Comparison of ENCODE assay signal across 11 cellular contexts in the genomic region with DNA sequence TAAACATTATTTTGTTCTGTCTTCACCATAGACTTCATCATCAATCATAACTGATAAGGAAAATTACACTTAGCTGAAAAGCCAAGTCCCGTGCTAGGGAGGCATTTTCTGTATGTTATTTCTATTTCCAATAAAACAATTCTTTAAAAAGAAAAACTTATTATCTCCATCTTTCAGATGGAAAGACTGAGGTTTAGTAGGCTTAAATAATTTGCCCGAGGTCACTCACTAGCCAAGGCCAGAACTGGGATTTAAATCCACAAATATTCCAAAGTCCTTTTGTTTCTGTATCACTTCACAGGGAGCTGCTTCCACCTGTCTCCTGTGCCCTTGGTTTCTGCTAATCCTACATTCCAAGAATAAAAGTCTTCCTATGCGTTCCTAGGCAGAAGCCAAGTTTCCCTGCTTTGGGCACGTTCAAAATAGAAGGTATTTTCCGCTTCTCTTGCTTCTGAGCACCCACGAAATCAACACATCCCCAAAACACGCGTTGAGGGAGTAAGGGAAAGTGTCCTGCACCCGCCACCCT. TPM values are rescaled to one million over a fixed set of nuclear protein-coding genes. Genes with fewer than 3 reads are reported as not detected.
DNase-seq lines count a peak whose midpoint lies in the region; ATAC-seq, FAIRE-seq and TF ChIP-seq lines count a peak whose summit lies in the region.
"Had no signal": no experiment of that assay in that cellular context is flagged by ENCODE, and none has a peak within 500 bp of the region (broad histone marks: within the 10 kb centered on the region; RNA-seq: fewer than 3 reads in every experiment).

No MANE protein-coding gene starts in this region.

- H3K4me3 Mint-ChIP-seq in CD14-positive monocyte: peak overlapping the region; percentile 96 to 100
- peak overlapping the region in 1 of 10 donors; percentile 65 for H3K4me3 Mint-ChIP-seq in naive thymus-derived CD8-positive, alpha-beta T cell
- no peak overlapping the region for H3K4me3 Mint-ChIP-seq in activated CD4-positive, alpha-beta T cell treated with anti-CD3 and anti-CD28 coated beads, Interleukin-2, amount 10 ng/mL, durations not matched to agents 24 days and 14 days
- H3K4me3 Mint-ChIP-seq: CD4-positive, CD25-positive, alpha-beta regulatory T cell had no signal

- peak overlapping the region; percentile 72 for H3K9ac ChIP-seq in PC-3 (ENCODE audit: low read length)

- H4K20me1 ChIP-seq in PC-3 (ENCODE audit: low read length): no peaks in the 10 kb centered on the region

- intact Hi-C loops in CD14-positive monocyte (cut with micrococcal nuclease): loop anchor here (5.0 to 10.0 kb wide), 3 partner anchors 38 to 52 kb away; a partner anchor contains a TSS
- intact Hi-C loops in PC-3 (cut with micrococcal nuclease): loop anchor here (2.0 to 10.0 kb wide), 4 partner anchors 25 to 459 kb away; no protein-coding TSS in a partner anchor
- intact Hi-C loops in right cardiac atrium (cut with DNase I): no loop called here
- intact Hi-C loops in pancreas (cut with DNase I): no loop called here
- intact Hi-C loops in activated CD4-positive, alpha-beta T cell treated with anti-CD3 and anti-CD28 coated beads, Interleukin-2, amount 10 ng/mL, durations not matched to agents 24 days and 14 days (cut with micrococcal nuclease): no loop called here

- H3K27me3 ChIP-seq in PC-3 (ENCODE audit: low read length) (no peaks in the 10 kb centered on the region), right cardiac atrium (ENCODE audit: control insufficient read depth, insufficient read depth) (no peaks in the 10 kb centered on the region), pancreas (no peaks in the 10 kb centered on the region)

- no peaks in the 10 kb centered on the region for H3K9me3 ChIP-seq in PC-3 (ENCODE audit: low read length)
- no peaks in the 10 kb centered on the region for H3K9me3 ChIP-seq in right cardiac atrium (ENCODE audit: control insufficient read depth, low read length)
- H3K9me3 ChIP-seq in pancreas: no peaks in the 10 kb centered on the region

- H3K4me1 ChIP-seq in PC-3 (ENCODE audit: insufficient read depth, low read length) (peaks cover 22% of the 10 kb centered on the region), right cardiac atrium (ENCODE audit: control insufficient read depth, insufficient read depth, low read length) (no peaks in the 10 kb centered on the region), pancreas (peaks cover 0 to 11% (median 7%) of the 10 kb centered on the region in 3 donors)

- H3F3A ChIP-seq in PC-3 (ENCODE audit: low read length, unreplicated experiment): no peaks in the 10 kb centered on the region

- no peaks in the 10 kb centered on the region for H3K79me2 ChIP-seq in PC-3 (ENCODE audit: low read length)

- peaks cover 93% of the 10 kb centered on the region for H3K4me1 Mint-ChIP-seq in CD14-positive monocyte
- peaks cover 0 to 15% (median 7%) of the 10 kb centered on the region in 4 donors for H3K4me1 Mint-ChIP-seq in naive thymus-derived CD8-positive, alpha-beta T cell
- no peaks in the 10 kb centered on the region for H3K4me1 Mint-ChIP-seq in activated CD4-positive, alpha-beta T cell treated with anti-CD3 and anti-CD28 coated beads, Interleukin-2, amount 10 ng/mL, durations not matched to agents 24 days and 14 days
- H3K4me1 Mint-ChIP-seq: CD4-positive, CD25-positive, alpha-beta regulatory T cell had no signal

- H2AFZ ChIP-seq in PC-3 (ENCODE audit: low read length): peak overlapping the region; percentile 95

- ATAC-seq in PC-3 (no peak), right cardiac atrium (no peak), pancreas (peak in 2 of 4 donors; percentile 3 to 5), GM19328 (IDR thresholded peaks at IDR 0.05; ENCODE audit: unreplicated experiment) (no peak)
- ATAC-seq in naive thymus-derived CD8-positive, alpha-beta T cell: no peak

- POLR2A ChIA-PET in PC-3 (lab: Charles Lee; ENCODE audit: unreplicated experiment): interaction anchor here (0.6 to 0.7 kb wide), 2 partner anchors 111 to 927 kb away, joined by 3 read pairs; no protein-coding TSS in a partner anchor
- POLR2A ChIA-PET in naive thymus-derived CD8-positive, alpha-beta T cell (lab: Charles Lee): no interaction called here

- CTCF ChIA-PET in PC-3 (lab: Charles Lee): interaction anchor here (0.7 kb wide), 1 partner anchor 44 kb away, joined by 4 read pairs; no protein-coding TSS in a partner anchor

- no peaks in the 10 kb centered on the region for H3K9me2 ChIP-seq in PC-3 (replicated peaks; ENCODE audit: low read length)

- TF ChIP-seq CTCF in CD14-positive monocyte (IDR thresholded peaks at IDR 0.05) (no peak), PC-3 (conservative IDR thresholded peaks at IDR 0.05; ENCODE audit: low read depth, low read length) (no peak), pancreas (IDR thresholded peaks at IDR 0.05) (no peak)

- 21% methylated on average over 9 of the region's 9 CpGs for WGBS in right cardiac atrium
- WGBS in pancreas, 2 donors: 16 to 23% methylated on average over 9 of the region's 9 CpGs

- no peak for DNase-seq in CD14-positive monocyte (ENCODE audit: low spot score)
- no peak for DNase-seq in PC-3
- DNase-seq in right cardiac atrium: no peak
- DNase-seq in pancreas: no peak
- no peak for DNase-seq in naive thymus-derived CD8-positive, alpha-beta T cell
- no peak for DNase-seq in NCI-H1417 (lab: John Stamatoyannopoulos, UW)
- no peak for DNase-seq in activated CD4-positive, alpha-beta T cell treated with anti-CD3 and anti-CD28 coated beads, Interleukin-2, amount 10 ng/mL, durations not matched to agents 24 days and 14 days
- DNase-seq: CD4-positive, CD25-positive, alpha-beta regulatory T cell; effector memory CD4-positive, alpha-beta T cell had no signal

- H3K36me3 ChIP-seq in PC-3 (ENCODE audit: low read depth, low read length) (no peaks in the 10 kb centered on the region), pancreas (no peaks in the 10 kb centered on the region)

- H3K4me3 ChIP-seq in PC-3 (ENCODE audit: low read length) (peak overlapping the region; percentile 73), right cardiac atrium (ENCODE audit: low read length) (peak overlapping the region; percentile 29), pancreas (peak overlapping the region; percentile 7 to 55 (median 27))
- H3K4me3 ChIP-seq: lung had no signal

- BruUV-seq in PC-3 (replicated peaks; lab: Mats Ljungman, UMichigan): no TSS peak

- H3K36me3 Mint-ChIP-seq in CD14-positive monocyte: peaks cover 10 to 13% of the 10 kb centered on the region in 2 donors
- no peaks in the 10 kb centered on the region for H3K36me3 Mint-ChIP-seq in naive thymus-derived CD8-positive, alpha-beta T cell
- no peaks in the 10 kb centered on the region for H3K36me3 Mint-ChIP-seq in activated CD4-positive, alpha-beta T cell treated with anti-CD3 and anti-CD28 coated beads, Interleukin-2, amount 10 ng/mL, durations not matched to agents 24 days and 14 days (ENCODE audit: low read depth)
- H3K36me3 Mint-ChIP-seq: CD4-positive, CD25-positive, alpha-beta regulatory T cell had no signal

- FAIRE-seq in pancreas (lab: Jason Lieb, UNC): no peak

- peaks cover 0 to 2% (median 0%) of the 10 kb centered on the region in 3 donors for H3K27me3 Mint-ChIP-seq in CD14-positive monocyte (ENCODE audit: low read depth in 3 of 3)
- H3K27me3 Mint-ChIP-seq in naive thymus-derived CD8-positive, alpha-beta T cell: peaks cover 19 to 39% (median 31%) of the 10 kb centered on the region in 5 donors
- peaks cover 34% of the 10 kb centered on the region for H3K27me3 Mint-ChIP-seq in activated CD4-positive, alpha-beta T cell treated with anti-CD3 and anti-CD28 coated beads, Interleukin-2, amount 10 ng/mL, durations not matched to agents 24 days and 14 days

- H3K9me3 Mint-ChIP-seq in CD14-positive monocyte: no peaks in the 10 kb centered on the region
- peaks cover 0 to 5% (median 0%) of the 10 kb centered on the region in 9 donors for H3K9me3 Mint-ChIP-seq in naive thymus-derived CD8-positive, alpha-beta T cell
- no peaks in the 10 kb centered on the region for H3K9me3 Mint-ChIP-seq in activated CD4-positive, alpha-beta T cell treated with anti-CD3 and anti-CD28 coated beads, Interleukin-2, amount 10 ng/mL, durations not matched to agents 24 days and 14 days

- H3K27ac ChIP-seq in PC-3 (ENCODE audit: low read length) (no peak overlapping the region), right cardiac atrium (ENCODE audit: low read length) (no peak overlapping the region), pancreas (no peak overlapping the region)

- H3K27ac Mint-ChIP-seq in CD14-positive monocyte: peak overlapping the region; percentile 93 to 95 (median 95)
- H3K27ac Mint-ChIP-seq in naive thymus-derived CD8-positive, alpha-beta T cell: no peak overlapping the region
- H3K27ac Mint-ChIP-seq in activated CD4-positive, alpha-beta T cell treated with anti-CD3 and anti-CD28 coated beads, Interleukin-2, amount 10 ng/mL, durations not matched to agents 24 days and 14 days: no peak overlapping the region
- H3K27ac Mint-ChIP-seq: CD4-positive, CD25-positive, alpha-beta regulatory T cell had no signal

- peak overlapping the region; percentile 92 for H3K4me2 ChIP-seq in PC-3 (ENCODE audit: low read length)

RNA-seq across cellular contexts. Expression of a gene that starts 0.7 kb away (rescaled TPM):
- polyA plus RNA-seq in CD14-positive monocyte (1,000 to 10,000 TPM; 1,108 to 1,111 TPM), right cardiac atrium (3.2 TPM), pancreas (1 to 10 TPM; 1.6 to 2.4 TPM)
- total RNA-seq in PC-3 (2014; rRNA removed) (14.7 and 15.3 TPM in 2 replicates), right cardiac atrium (10 to 100 TPM; 10.1 to 14.4 (median 11.7) TPM), pancreas (10 to 100 TPM in 2 of 6 donors, 1 to 10 TPM in 4; 2.5 to 25.6 (median 4.9) TPM)
- 1 to 10 TPM in 1 of 2 experiments, under 1 TPM in 1; 0.70 to 1.4 TPM for total RNA-seq in naive thymus-derived CD8-positive, alpha-beta T cell
- polyA plus RNA-seq in naive thymus-derived CD8-positive, alpha-beta T cell: 1 to 10 TPM in 1 of 3 donors, under 1 TPM in 1, not detected in 1; 0.84 to 1.1 TPM
- not detected in 2 replicates for total RNA-seq in activated CD4-positive, alpha-beta T cell treated with anti-CD3 and anti-CD28 coated beads, Interleukin-2, amount 10 ng/mL, durations not matched to agents 24 days and 14 days

RNA-seq across cellular contexts. Expression of a gene that starts 49.0 kb away (rescaled TPM):
- polyA plus RNA-seq in CD14-positive monocyte (10 to 100 TPM; 26.6 to 44.8 TPM), right cardiac atrium (2.0 TPM), pancreas (10 to 100 TPM in 1 of 2 donors, 1 to 10 TPM in 1; 8.2 to 12.8 TPM)
- total RNA-seq in PC-3 (2014; rRNA removed) (3.1 and 7.7 TPM in 2 replicates), right cardiac atrium (1 to 10 TPM; 2.8 to 6.4 (median 4.5) TPM), pancreas (10 to 100 TPM; 19.6 to 32.9 (median 24.0) TPM)
- total RNA-seq in naive thymus-derived CD8-positive, alpha-beta T cell: 1 to 10 TPM; 1.5 to 2.2 TPM
- polyA plus RNA-seq in naive thymus-derived CD8-positive, alpha-beta T cell: 10 to 100 TPM in 1 of 3 donors, 1 to 10 TPM in 1, under 1 TPM in 1; 0.90 to 11.1 (median 1.0) TPM
- 0.33 TPM in 1 of 2 replicates, not detected in the other for total RNA-seq in activated CD4-positive, alpha-beta T cell treated with anti-CD3 and anti-CD28 coated beads, Interleukin-2, amount 10 ng/mL, durations not matched to agents 24 days and 14 days

Comparison
In these comparisons a context has a peak if more than half of its experiments do, and no peak if none do; other contexts are left out.
1. H3K27ac Mint-ChIP-seq: peak in CD14-positive monocyte (7 of 7); none in naive thymus-derived CD8-positive, alpha-beta T cell (0 of 10) and activated CD4-positive, alpha-beta T cell treated with anti-CD3 and anti-CD28 coated beads, Interleukin-2, amount 10 ng/mL, durations not matched to agents 24 days and 14 days (single experiment).
2. intact Hi-C loops: an anchor here in CD14-positive monocyte (5.0 to 10.0 kb wide) and PC-3 (2.0 to 10.0 kb wide); none called in right cardiac atrium, pancreas and activated CD4-positive, alpha-beta T cell treated with anti-CD3 and anti-CD28 coated beads, Interleukin-2, amount 10 ng/mL, durations not matched to agents 24 days and 14 days.
3. Peak in every context shown above with its lines, with median percentiles within 50 percentile points of each other: H3K4me3 ChIP-seq.